ENCODE assay signal across 1 cellular context in the genomic region with DNA sequence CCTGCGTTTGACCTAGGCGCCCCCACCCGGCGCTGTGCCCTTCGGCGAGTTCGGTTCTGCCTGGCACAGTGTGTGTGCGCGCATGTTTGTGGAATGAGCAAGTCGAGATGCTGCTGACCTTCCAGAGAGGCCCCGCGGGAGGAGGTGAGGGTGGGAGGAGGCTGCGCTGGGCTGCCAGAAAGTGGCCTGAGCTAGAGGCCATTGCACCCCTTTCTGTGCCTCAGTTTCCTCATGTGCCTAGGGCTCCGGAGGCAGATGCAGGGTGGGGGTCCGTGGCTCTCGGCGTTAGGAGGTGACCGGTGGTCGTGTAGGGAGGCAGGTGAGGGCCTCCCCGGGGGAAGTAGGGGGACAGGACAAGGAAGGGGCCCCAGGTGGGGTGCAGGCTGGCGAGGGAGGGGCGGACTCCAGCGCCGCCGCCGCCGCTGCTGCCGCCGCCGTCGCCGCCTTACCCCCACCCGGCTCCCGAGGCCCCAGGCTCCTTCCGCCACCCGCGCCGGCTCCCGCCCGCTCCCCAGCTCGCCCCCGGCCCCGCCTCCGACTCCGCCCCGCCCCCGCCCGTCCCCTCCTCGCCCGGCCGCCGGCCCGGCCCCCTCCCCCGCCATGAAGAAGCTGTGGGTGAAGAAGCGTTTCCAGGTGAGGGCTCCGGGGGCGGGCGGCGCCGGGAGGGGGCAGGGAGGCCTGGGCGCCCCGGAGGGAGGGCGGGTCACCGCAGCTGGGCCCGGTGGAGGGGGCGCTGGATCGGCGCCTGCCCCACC.
TF ChIP-seq lines count a peak whose summit lies in the region.

No MANE protein-coding gene starts in this region.

TF ChIP-seq in GM12878, 131 proteins besides CTCF, POLR2A, EP300 and RAD21:
- TF ChIP-seq, protein P1, sequence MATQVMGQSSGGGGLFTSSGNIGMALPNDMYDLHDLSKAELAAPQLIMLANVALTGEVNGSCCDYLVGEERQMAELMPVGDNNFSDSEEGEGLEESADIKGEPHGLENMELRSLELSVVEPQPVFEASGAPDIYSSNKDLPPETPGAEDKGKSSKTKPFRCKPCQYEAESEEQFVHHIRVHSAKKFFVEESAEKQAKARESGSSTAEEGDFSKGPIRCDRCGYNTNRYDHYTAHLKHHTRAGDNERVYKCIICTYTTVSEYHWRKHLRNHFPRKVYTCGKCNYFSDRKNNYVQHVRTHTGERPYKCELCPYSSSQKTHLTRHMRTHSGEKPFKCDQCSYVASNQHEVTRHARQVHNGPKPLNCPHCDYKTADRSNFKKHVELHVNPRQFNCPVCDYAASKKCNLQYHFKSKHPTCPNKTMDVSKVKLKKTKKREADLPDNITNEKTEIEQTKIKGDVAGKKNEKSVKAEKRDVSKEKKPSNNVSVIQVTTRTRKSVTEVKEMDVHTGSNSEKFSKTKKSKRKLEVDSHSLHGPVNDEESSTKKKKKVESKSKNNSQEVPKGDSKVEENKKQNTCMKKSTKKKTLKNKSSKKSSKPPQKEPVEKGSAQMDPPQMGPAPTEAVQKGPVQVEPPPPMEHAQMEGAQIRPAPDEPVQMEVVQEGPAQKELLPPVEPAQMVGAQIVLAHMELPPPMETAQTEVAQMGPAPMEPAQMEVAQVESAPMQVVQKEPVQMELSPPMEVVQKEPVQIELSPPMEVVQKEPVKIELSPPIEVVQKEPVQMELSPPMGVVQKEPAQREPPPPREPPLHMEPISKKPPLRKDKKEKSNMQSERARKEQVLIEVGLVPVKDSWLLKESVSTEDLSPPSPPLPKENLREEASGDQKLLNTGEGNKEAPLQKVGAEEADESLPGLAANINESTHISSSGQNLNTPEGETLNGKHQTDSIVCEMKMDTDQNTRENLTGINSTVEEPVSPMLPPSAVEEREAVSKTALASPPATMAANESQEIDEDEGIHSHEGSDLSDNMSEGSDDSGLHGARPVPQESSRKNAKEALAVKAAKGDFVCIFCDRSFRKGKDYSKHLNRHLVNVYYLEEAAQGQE (IDR thresholded peaks at IDR 0.05; ENCODE audit: low read depth, low read length) = no peak
- peak; percentile 47 for TF ChIP-seq SUZ12 (IDR thresholded peaks at IDR 0.05; ENCODE audit: unreplicated experiment)
